11 cellular contexts compared by ENCODE assay signal in genomic region chr4:13599159-13599558, GRCh38. TPM values are rescaled to one million over a fixed set of nuclear protein-coding genes. Genes with fewer than 3 reads are reported as not detected.
DNase-seq lines count a peak whose midpoint lies in the region; FAIRE-seq and TF ChIP-seq lines count a peak whose summit lies in the region.
"Had no signal": no experiment of that assay in that cellular context is flagged by ENCODE, and none has a peak within 500 bp of the region (broad histone marks: within the 10 kb centered on the region; RNA-seq: fewer than 3 reads in every experiment).

No MANE protein-coding gene starts in this region.

- H3K27me3 ChIP-seq in Loucy (ENCODE audit: insufficient read depth, low read length, poor library complexity, severe bottlenecking) (no peaks in the 10 kb centered on the region), esophagus muscularis mucosa (no peaks in the 10 kb centered on the region)

- no peaks in the 10 kb centered on the region for H3K27me3 Mint-ChIP-seq in osteocyte (ENCODE audit: unreplicated experiment)

- H3K4me3 Mint-ChIP-seq in osteocyte (ENCODE audit: unreplicated experiment), result no peak overlapping the region
- H3K4me3 Mint-ChIP-seq: T-helper 2 cell treated with Interferon-gamma antibody and Interleukin-4, amounts not matched to agents 5 μg/mL and 100 μg/mL, for 36 hours had no signal

- no peaks in the 10 kb centered on the region for H4K20me1 ChIP-seq in Loucy (ENCODE audit: insufficient read depth, low read length, poor library complexity, severe bottlenecking)

- H3K9me3 Mint-ChIP-seq in osteocyte (ENCODE audit: unreplicated experiment), result no peaks in the 10 kb centered on the region
- H3K9me3 Mint-ChIP-seq: T-helper 2 cell treated with Interferon-gamma antibody and Interleukin-4, amounts not matched to agents 5 μg/mL and 100 μg/mL, for 36 hours had no signal

- FAIRE-seq in RCC 7860 (lab: Jason Lieb, UNC), result no peak

- TF ChIP-seq CTCF in Loucy (conservative IDR thresholded peaks at IDR 0.05; ENCODE audit: low read length) (peak; percentile 56), epithelial cell of esophagus (IDR thresholded peaks at IDR 0.05; ENCODE audit: insufficient read depth, low read depth, low read length, missing control alignments) (peak; percentile 20), osteocyte (IDR thresholded peaks at IDR 0.05) (peak; percentile 27), esophagus muscularis mucosa (IDR thresholded peaks at IDR 0.05) (peak in 1 of 3 experiments; percentile 3)

- peaks cover 92% of the 10 kb centered on the region for H3K36me3 ChIP-seq in Loucy (ENCODE audit: insufficient read depth, low read length)
- peaks cover 33 to 93% (median 89%) of the 10 kb centered on the region in 4 donors for H3K36me3 ChIP-seq in esophagus muscularis mucosa

- WGBS in esophagus muscularis mucosa, result 65% methylated on average over 5 of the region's 5 CpGs

- H3K4me1 ChIP-seq in Loucy (ENCODE audit: insufficient read depth, low read length, poor library complexity, severe bottlenecking) (no peaks in the 10 kb centered on the region), esophagus muscularis mucosa (no peaks in the 10 kb centered on the region)

- intact Hi-C loops in esophagus muscularis mucosa (cut with DNase I), result no loop called here

- no peak overlapping the region for H3K27ac Mint-ChIP-seq in osteocyte (ENCODE audit: unreplicated experiment)
- H3K27ac Mint-ChIP-seq: T-helper 2 cell treated with Interferon-gamma antibody and Interleukin-4, amounts not matched to agents 5 μg/mL and 100 μg/mL, for 36 hours had no signal

- H3F3A ChIP-seq in Loucy (ENCODE audit: low read depth), result no peaks in the 10 kb centered on the region

- no peak for TF ChIP-seq POLR2A in esophagus muscularis mucosa (IDR thresholded peaks at IDR 0.05; ENCODE audit: low read depth)

- no peaks in the 10 kb centered on the region for H3K4me1 Mint-ChIP-seq in osteocyte (ENCODE audit: unreplicated experiment)

- peak; percentile 78 for DNase-seq in G401 (ENCODE audit: low spot score)
- DNase-seq in epithelial cell of esophagus (ENCODE audit: low read depth), result no peak
- no peak for DNase-seq in osteocyte (ENCODE audit: extremely low spot score, unreplicated experiment)
- DNase-seq in NCI-H187 (lab: John Stamatoyannopoulos, UW), result no peak
- no peak for DNase-seq in esophagus muscularis mucosa (ENCODE audit: extremely low spot score)
- no peak for DNase-seq in RCC 7860 (ENCODE audit: low spot score)
- DNase-seq: GDM1; NCI-H1092 treated with DMSO at 0.1 percent for 48 hours; stimulated activated CD4-positive, alpha-beta T cell treated with anti-CD3 and anti-CD28 coated beads, Interleukin-2, amount 100 ng/mL, for 48 hours had no signal

- in situ Hi-C loops in G401 (cut with HindIII; ENCODE audit: low sequenced_read_pairs), result no loop called here

- no peak overlapping the region for H3K9ac ChIP-seq in Loucy (ENCODE audit: low read depth, low read length, poor library complexity, severe bottlenecking)

- H3K36me3 Mint-ChIP-seq in osteocyte (ENCODE audit: unreplicated experiment), result peaks cover 62% of the 10 kb centered on the region

- no peaks in the 10 kb centered on the region for H3K9me2 ChIP-seq in Loucy (replicated peaks; ENCODE audit: low read depth, low read length)

- H2AFZ ChIP-seq in Loucy (ENCODE audit: low read length), result no peak overlapping the region

- H3K4me3 ChIP-seq in Loucy (ENCODE audit: low read length, poor library complexity, severe bottlenecking) (no peak overlapping the region), epithelial cell of esophagus (ENCODE audit: low read length) (no peak overlapping the region), esophagus muscularis mucosa (no peak overlapping the region)

- no peak overlapping the region for H3K4me2 ChIP-seq in Loucy (ENCODE audit: low read depth, low read length, poor library complexity, severe bottlenecking)

- no peaks in the 10 kb centered on the region for H3K9me3 ChIP-seq in Loucy (ENCODE audit: insufficient read depth, low read depth, low read length)
- H3K9me3 ChIP-seq in esophagus muscularis mucosa, result no peaks in the 10 kb centered on the region

- H3K27ac ChIP-seq in esophagus muscularis mucosa (replicated peaks in 1 of 4), result no peak overlapping the region

- TF ChIP-seq EP300 in esophagus muscularis mucosa (IDR thresholded peaks at IDR 0.05), result no peak

- H3K79me2 ChIP-seq in Loucy (ENCODE audit: insufficient read depth, low read length), result no peaks in the 10 kb centered on the region

RNA-seq across cellular contexts. Expression of gene BOD1L1, which starts 28.4 kb away (rescaled TPM):
- 7.3 and 10.3 TPM in 2 replicates for total RNA-seq in G401 (2014; rRNA removed; shearing (Covaris generic))
- total RNA-seq in osteocyte (41.6 and 43.4 TPM in 2 replicates), esophagus muscularis mucosa (10 to 100 TPM; 30.3 to 39.8 (median 34.8) TPM)

RNA-seq across cellular contexts. Expression of gene NKX3-2, which starts 54.9 kb away (rescaled TPM):
- 0.37 and 0.55 TPM in 2 replicates for total RNA-seq in G401 (2014; rRNA removed; shearing (Covaris generic))
- total RNA-seq in osteocyte (2.7 and 2.9 TPM in 2 replicates), esophagus muscularis mucosa (1 to 10 TPM; 1.2 to 7.0 (median 4.7) TPM)
